Comparison of ENCODE assay signal across 1 cellular context in genomic region chr2:231204581-231204980, GRCh38.
TF ChIP-seq lines count a peak whose summit lies in the region.

No MANE protein-coding gene starts in this region.

TF ChIP-seq in GM23338, 12 proteins besides CTCF, POLR2A, EP300 and RAD21 (continued from another document):
- TF ChIP-seq REST (IDR thresholded peaks at IDR 0.05; ENCODE audit: unreplicated experiment) = no peak
- no peak for TF ChIP-seq ZNF462 (CRISPR knock-in tag; IDR thresholded peaks at IDR 0.05)
- TF ChIP-seq CREB1 (CRISPR knock-in tag; IDR thresholded peaks at IDR 0.05; ENCODE audit: low read depth) = no peak
- no peak for TF ChIP-seq NANOG (IDR thresholded peaks at IDR 0.05; ENCODE audit: borderline replicate concordance)
- TF ChIP-seq ZNF114 (CRISPR knock-in tag; IDR thresholded peaks at IDR 0.05) = no peak
